In genomic region chr14:64723691-64724577, GRCh38 we compare ENCODE assay signal across 8 cellular contexts. TPM values are rescaled to one million over a fixed set of nuclear protein-coding genes. Genes with fewer than 3 reads are reported as not detected.
A peak's percentile ranks its signal among the peaks of the same experiment; 100 is the strongest.
DNase-seq lines count a peak whose midpoint lies in the region.

No MANE protein-coding gene starts in this region.

- no peaks in the 10 kb centered on the region for H3K27me3 ChIP-seq in HUES48 (ENCODE audit: control insufficient read depth, insufficient read depth, low read length)
- no peaks in the 10 kb centered on the region for H3K27me3 ChIP-seq in Karpas-422 (ENCODE audit: low read length)

- H2AFZ ChIP-seq in Karpas-422 (ENCODE audit: low read length) = no peak overlapping the region

- H3K36me3 ChIP-seq in HUES48 (ENCODE audit: control insufficient read depth, insufficient read depth, low read length) = peaks cover 16% of the 10 kb centered on the region
- no peaks in the 10 kb centered on the region for H3K36me3 ChIP-seq in Karpas-422 (ENCODE audit: insufficient read depth, low read length)

- no peaks in the 10 kb centered on the region for H3K79me2 ChIP-seq in Karpas-422 (ENCODE audit: low read length)

- H3K9me3 ChIP-seq in HUES48 (ENCODE audit: control insufficient read depth, insufficient read depth, low read length) (no peaks in the 10 kb centered on the region), Karpas-422 (ENCODE audit: low read length) (no peaks in the 10 kb centered on the region)

- no peak overlapping the region for H3K4me2 ChIP-seq in Karpas-422 (ENCODE audit: low read depth, low read length, poor library complexity, severe bottlenecking)

- no peak overlapping the region for H3K9ac ChIP-seq in HUES48 (ENCODE audit: low read depth, low read length)
- H3K9ac ChIP-seq in Karpas-422 (ENCODE audit: low read length) = no peak overlapping the region

- H3K4me1 ChIP-seq in HUES48 (ENCODE audit: control insufficient read depth, insufficient read depth, low read length) = peaks cover 67% of the 10 kb centered on the region
- H3K4me1 ChIP-seq in Karpas-422 (ENCODE audit: low read length) = peaks cover 17% of the 10 kb centered on the region

- DNase-seq in T-helper 9 cell (peak; percentile 26), glomerular visceral epithelial cell (ENCODE audit: extremely low spot score) (peak; percentile 59), retina (peak; percentile 65), OCI-M1 (lab: John Stamatoyannopoulos, UW) (no peak), NCI-H1436 treated with DMSO at 0.1 percent for 48 hours (lab: John Stamatoyannopoulos, UW) (no peak), Karpas-422 (no peak)
- DNase-seq in stimulated activated CD4-positive, alpha-beta T cell treated with anti-CD3 and anti-CD28 coated beads, Interleukin-2, amount 100 ng/mL, for 48 hours = no peak

- H3K27ac ChIP-seq in HUES48 (ENCODE audit: low read depth, low read length) = peak overlapping the region; percentile 61
- no peak overlapping the region for H3K27ac ChIP-seq in Karpas-422 (ENCODE audit: low read length)

- H3K4me3 ChIP-seq in HUES48 (ENCODE audit: low read depth, low read length) (no peak overlapping the region), Karpas-422 (ENCODE audit: low read length) (no peak overlapping the region)

- no peaks in the 10 kb centered on the region for H4K20me1 ChIP-seq in Karpas-422 (ENCODE audit: insufficient read depth, low read depth, low read length)

- H3K9me2 ChIP-seq in Karpas-422 (replicated peaks; ENCODE audit: insufficient read depth, low read length) = no peaks in the 10 kb centered on the region

RNA-seq across cellular contexts. Expression of gene PLEKHG3, which starts 19.7 kb away (rescaled TPM):
- not detected in 2 replicates for total RNA-seq in Karpas-422 (2014; rRNA removed; shearing (Covaris generic); ENCODE audit: low replicate concordance)

Comparison
In these comparisons a context has a peak if more than half of its experiments do, and no peak if none do; other contexts are left out.
1. DNase-seq: peak in T-helper 9 cell (single experiment), glomerular visceral epithelial cell (single experiment) and retina (single experiment); none in OCI-M1 (single experiment), stimulated activated CD4-positive, alpha-beta T cell treated with anti-CD3 and anti-CD28 coated beads, Interleukin-2, amount 100 ng/mL, for 48 hours (0 of 2), NCI-H1436 treated with DMSO at 0.1 percent for 48 hours (single experiment) and Karpas-422 (single experiment).